In genomic region chr2:121650554-121650930, GRCh38 we compare ENCODE assay signal across 8 cellular contexts. TPM values are rescaled to one million over a fixed set of nuclear protein-coding genes. Genes with fewer than 3 reads are reported as not detected.
DNase-seq lines count a peak whose midpoint lies in the region; ATAC-seq and TF ChIP-seq lines count a peak whose summit lies in the region.

No MANE protein-coding gene starts in this region.

- CTCF ChIA-PET in Panc1 (lab: Charles Lee): no interaction called here

- intact Hi-C loops in left ventricle myocardium inferior (cut with micrococcal nuclease): no loop called here
- intact Hi-C loops in Right ventricle myocardium inferior (cut with DNase I): loop anchor here (5.0 kb wide), 1 partner anchor 67 kb away; no protein-coding TSS in a partner anchor
- intact Hi-C loops in Panc1 (cut with micrococcal nuclease; ENCODE audit: unreplicated experiment): loop anchor here (5.0 kb wide), 1 partner anchor 118 kb away; the partner anchor contains the start of gene RNU4ATAC
- intact Hi-C loops in mucosa of descending colon (cut with DNase I, micrococcal nuclease): no loop called here

- no TSS peak for BruUV-seq in Panc1 (replicated peaks; lab: Mats Ljungman, UMichigan)

- H3K4me1 ChIP-seq in left ventricle myocardium inferior: peaks cover 73% of the 10 kb centered on the region
- peaks cover 17% of the 10 kb centered on the region for H3K4me1 ChIP-seq in Panc1 (ENCODE audit: control insufficient read depth, insufficient read depth, low read length)
- H3K4me1 ChIP-seq in mucosa of descending colon (ENCODE audit: low read depth): peaks cover 22% of the 10 kb centered on the region

- H3K27me3 ChIP-seq in left ventricle myocardium inferior (ENCODE audit: low read depth) (no peaks in the 10 kb centered on the region), Panc1 (ENCODE audit: control insufficient read depth, insufficient read depth, low read length) (no peaks in the 10 kb centered on the region)

- DNase-seq in left ventricle myocardium inferior (no peak), Right ventricle myocardium inferior (ENCODE audit: missing footprints) (no peak), Panc1 (ENCODE audit: low read depth, low spot score) (no peak), cerebellar cortex (ENCODE audit: low spot score) (peak; percentile 13), mucosa of descending colon (peak in 2 of 3 donors; percentile 15 to 36), NCI-H345 treated with DMSO at 0.1 percent for 48 hours (lab: John Stamatoyannopoulos, UW; ENCODE audit: unreplicated experiment) (no peak)

- H3K9me3 ChIP-seq in left ventricle myocardium inferior (replicated peaks) (no peaks in the 10 kb centered on the region), Panc1 (ENCODE audit: control insufficient read depth, insufficient read depth, low read depth, low read length) (no peaks in the 10 kb centered on the region), mucosa of descending colon (no peaks in the 10 kb centered on the region)

- H3K36me3 ChIP-seq in left ventricle myocardium inferior (peaks cover 5% of the 10 kb centered on the region), Panc1 (ENCODE audit: control insufficient read depth, insufficient read depth, low read length) (no peaks in the 10 kb centered on the region; the same call in 1 of the 2 replicates), mucosa of descending colon (ENCODE audit: low read depth) (no peaks in the 10 kb centered on the region)

- in situ Hi-C loops in Panc1 (cut with HindIII; ENCODE audit: low pct_unique_long_range_greater_than_20kb, low sequenced_read_pairs): no loop called here

- H3K4me3 ChIP-seq in left ventricle myocardium inferior (peak overlapping the region; percentile 94), Panc1 (ENCODE audit: low read depth in 2 of 2, low read length in 2 of 2) (peak overlapping the region; percentile 92 to 95), mucosa of descending colon (peak overlapping the region; percentile 95)

- POLR2A ChIA-PET in Panc1 (lab: Charles Lee): interaction anchor here (0.6 to 2.9 kb wide), 3 partner anchors 92 to 1585 kb away, joined by 3 to 12 read pairs (median 3); partner anchors contain the start of gene RNU4ATAC

- TF ChIP-seq CTCF in left ventricle myocardium inferior (IDR thresholded peaks at IDR 0.05; ENCODE audit: borderline replicate concordance): no peak
- no peak for TF ChIP-seq CTCF in Panc1 (IDR thresholded peaks at IDR 0.05)
- TF ChIP-seq CTCF in mucosa of descending colon (IDR thresholded peaks at IDR 0.05): no peak

- ATAC-seq in Right ventricle myocardium inferior (no peak), Panc1 (no peak), mucosa of descending colon (no peak), HG02970 (IDR thresholded peaks at IDR 0.05; ENCODE audit: low FRiP score, unreplicated experiment) (no peak), HG03342 (IDR thresholded peaks at IDR 0.05; ENCODE audit: unreplicated experiment) (no peak)

- H3K27ac ChIP-seq in left ventricle myocardium inferior (replicated peaks) (peak overlapping the region; percentile 96), Panc1 (ENCODE audit: low read length) (peak overlapping the region; percentile 99)

RNA-seq across cellular contexts. Expression of gene CLASP1, which starts 1.3 kb away (rescaled TPM):
- total RNA-seq in left ventricle myocardium inferior (60.1 TPM), Right ventricle myocardium inferior (66.3 TPM), Panc1 (2021; ENCODE audit: unreplicated experiment) (49.2 TPM), mucosa of descending colon (10 to 100 TPM; 30.0 to 64.6 (median 35.1) TPM)
- 22.2 TPM for polyA plus RNA-seq in Panc1 (2012; ENCODE audit: insufficient read length)

Comparison
In these comparisons a context has a peak if more than half of its experiments do, and no peak if none do; other contexts are left out.
1. intact Hi-C loops: an anchor here in Right ventricle myocardium inferior (5.0 kb wide) and Panc1 (5.0 kb wide); none called in left ventricle myocardium inferior and mucosa of descending colon.
2. DNase-seq: peak in cerebellar cortex (single experiment) and mucosa of descending colon (2 of 3); none in left ventricle myocardium inferior (single experiment), Right ventricle myocardium inferior (single experiment), Panc1 (single experiment) and NCI-H345 treated with DMSO at 0.1 percent for 48 hours (single experiment).
3. Peak in every context shown above with its lines, with median percentiles within 50 percentile points of each other: H3K4me3 ChIP-seq.